ENCODE assay signal across 13 cellular contexts in the genomic region with DNA sequence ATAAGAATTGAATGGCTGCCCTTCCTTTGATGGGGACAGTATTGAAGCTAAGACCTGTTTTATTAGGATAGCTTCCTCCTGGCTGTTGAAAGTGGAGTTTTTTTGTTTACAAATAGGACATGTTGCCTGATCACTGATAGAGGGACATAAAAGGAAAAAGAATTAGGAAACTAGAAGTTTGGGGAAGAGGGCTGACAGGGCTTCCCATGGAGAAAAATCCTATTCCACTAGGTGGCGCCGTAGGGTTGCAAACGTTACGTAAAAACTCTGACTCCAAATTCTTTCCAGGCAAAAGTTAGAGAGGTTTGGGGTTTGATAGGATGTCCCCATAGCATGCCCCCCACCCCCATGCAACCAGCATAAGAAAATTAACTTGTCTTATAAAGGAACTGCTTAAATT. TPM values are rescaled to one million over a fixed set of nuclear protein-coding genes. Genes with fewer than 3 reads are reported as not detected.
DNase-seq lines count a peak whose midpoint lies in the region; ATAC-seq and TF ChIP-seq lines count a peak whose summit lies in the region.
"Had no signal": no experiment of that assay in that cellular context is flagged by ENCODE, and none has a peak within 500 bp of the region (broad histone marks: within the 10 kb centered on the region; RNA-seq: fewer than 3 reads in every experiment).

No MANE protein-coding gene starts in this region.

- H3K27ac ChIP-seq in foreskin keratinocyte, result no peak overlapping the region
- H3K27ac ChIP-seq: body of pancreas had no signal

- in situ Hi-C loops in SK-MEL-5 (cut with HindIII; ENCODE audit: low pct_unique_long_range_greater_than_20kb, low sequenced_read_pairs), result no loop called here

- TF ChIP-seq CTCF in GM12875 (IDR thresholded peaks at IDR 0.05; ENCODE audit: borderline replicate concordance, insufficient read depth, low read depth, low read length) (peak; percentile 22; the same call in 1 of the 2 replicates), foreskin keratinocyte (conservative IDR thresholded peaks at IDR 0.05) (peak; percentile 56)

- ATAC-seq in foreskin keratinocyte (no peak), GM19463 (IDR thresholded peaks at IDR 0.05; ENCODE audit: unreplicated experiment) (no peak), GM21786 (IDR thresholded peaks at IDR 0.05; ENCODE audit: unreplicated experiment) (no peak)
- ATAC-seq: body of pancreas had no signal

- no peaks in the 10 kb centered on the region for H3K4me1 ChIP-seq in foreskin keratinocyte
- H3K4me1 ChIP-seq: body of pancreas had no signal

- H3K4me3 ChIP-seq in GM12875 (ENCODE audit: low read depth, low read length), result no peak overlapping the region
- H3K4me3 ChIP-seq: body of pancreas had no signal

- H3K27me3 ChIP-seq in foreskin keratinocyte, result no peaks in the 10 kb centered on the region
- H3K27me3 ChIP-seq: body of pancreas had no signal

- intact Hi-C loops in posterior cingulate gyrus (cut with DNase I), result no loop called here

- peak; percentile 24 for DNase-seq in CD1c-positive myeloid dendritic cell (ENCODE audit: extremely low spot score)
- peak; percentile 39 for DNase-seq in SK-MEL-5 (ENCODE audit: low read depth, low spot score)
- DNase-seq in foreskin keratinocyte, result no peak
- no peak for DNase-seq in posterior cingulate gyrus
- no peak for DNase-seq in NCI-H510A (lab: John Stamatoyannopoulos, UW)
- DNase-seq: body of pancreas, GOT3, hypothalamus, NCI-H526 treated with DMSO at 0.1 percent for 48 hours had no signal

RNA-seq across cellular contexts. Expression of a gene that starts 11.1 kb away (rescaled TPM):
- total RNA-seq in SK-MEL-5 (2014; rRNA removed; shearing (Covaris generic)), result 33.2 and 33.7 TPM in 2 replicates
- polyA plus RNA-seq in SK-MEL-5 (2015; cell fraction: cytosol; rRNA removed), result 38.8 and 40.7 TPM in 2 replicates
- polyA plus RNA-seq in SK-MEL-5 (2015; cell fraction: nucleus; rRNA removed), result 52.9 and 63.4 TPM in 2 replicates
- 28.8 and 31.2 TPM in 2 replicates for total RNA-seq in foreskin keratinocyte
- polyA plus RNA-seq in foreskin keratinocyte, result 33.1 and 35.5 TPM in 2 replicates

RNA-seq across cellular contexts. Expression of a gene that starts 34.8 kb away (rescaled TPM):
- total RNA-seq in SK-MEL-5 (2014; rRNA removed; shearing (Covaris generic)), result 126 and 158 TPM in 2 replicates
- 61.0 and 94.6 TPM in 2 replicates for polyA plus RNA-seq in SK-MEL-5 (2015; cell fraction: cytosol; rRNA removed)
- 18.6 and 22.5 TPM in 2 replicates for polyA plus RNA-seq in SK-MEL-5 (2015; cell fraction: nucleus; rRNA removed)
- 124 and 135 TPM in 2 replicates for total RNA-seq in foreskin keratinocyte
- polyA plus RNA-seq in foreskin keratinocyte, result 187 and 200 TPM in 2 replicates

RNA-seq across cellular contexts. Expression of a gene that starts 58.7 kb away (rescaled TPM):
- 23.4 and 28.1 TPM in 2 replicates for total RNA-seq in SK-MEL-5 (2014; rRNA removed; shearing (Covaris generic))
- polyA plus RNA-seq in SK-MEL-5 (2015; cell fraction: cytosol; rRNA removed), result 16.2 TPM in 2 replicates
- 24.3 and 41.9 TPM in 2 replicates for polyA plus RNA-seq in SK-MEL-5 (2015; cell fraction: nucleus; rRNA removed)
- 23.9 and 26.1 TPM in 2 replicates for total RNA-seq in foreskin keratinocyte
- 28.2 and 32.0 TPM in 2 replicates for polyA plus RNA-seq in foreskin keratinocyte
- total RNA-seq: HT1080 had no signal

Comparison
In these comparisons a context has a peak if more than half of its experiments do, and no peak if none do; other contexts are left out.
1. DNase-seq: peak in CD1c-positive myeloid dendritic cell (single experiment) and SK-MEL-5 (single experiment); none in foreskin keratinocyte (0 of 2), posterior cingulate gyrus (0 of 10) and NCI-H510A (single experiment).